In the genomic region with DNA sequence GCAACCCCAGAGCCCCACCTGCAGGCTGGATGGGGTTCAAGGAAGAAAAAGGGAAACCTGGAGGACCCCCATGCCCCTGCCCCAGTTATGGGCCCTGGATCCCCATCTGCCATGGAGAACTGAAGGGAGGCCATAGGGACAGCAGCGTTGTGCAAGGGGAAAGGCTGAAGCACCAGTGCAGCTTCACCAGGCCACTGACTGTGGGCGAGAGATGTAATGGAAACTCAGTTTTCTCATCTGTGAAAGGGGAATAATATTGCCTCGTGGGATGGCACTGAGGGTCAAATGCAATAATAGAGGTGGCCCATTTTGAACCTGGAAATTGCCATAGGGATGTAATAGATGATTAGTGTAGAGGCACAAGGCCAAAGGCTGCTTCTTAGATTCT, we compare ENCODE assay signal across 8 cellular contexts. TPM values are rescaled to one million over a fixed set of nuclear protein-coding genes. Genes with fewer than 3 reads are reported as not detected.
DNase-seq lines count a peak whose midpoint lies in the region; ATAC-seq and TF ChIP-seq lines count a peak whose summit lies in the region.

No MANE protein-coding gene starts in this region.

- peak overlapping the region; percentile 99 for H3K27ac Mint-ChIP-seq in activated T-cell treated with anti-CD3 and anti-CD28 coated beads, Interleukin-2, amount 50 U/mL, for 72 hours
- peak overlapping the region; percentile 100 for H3K27ac Mint-ChIP-seq in T-helper 17 cell

- H3K27ac ChIP-seq in left lung, result peak overlapping the region; percentile 92 to 100
- peak overlapping the region in 1 of 2 donors; percentile 58 for H3K27ac ChIP-seq in thoracic aorta

- H3K4me1 Mint-ChIP-seq in activated T-cell treated with anti-CD3 and anti-CD28 coated beads, Interleukin-2, amount 50 U/mL, for 72 hours (ENCODE audit: low read depth), result peaks cover 57% of the 10 kb centered on the region
- H3K4me1 Mint-ChIP-seq in T-helper 17 cell, result peaks cover 84% of the 10 kb centered on the region

- peaks cover 15 to 87% of the 10 kb centered on the region in 2 donors for H3K4me1 ChIP-seq in left lung
- H3K4me1 ChIP-seq in thoracic aorta (ENCODE audit: control insufficient read depth in 1 of 2, low read depth in 2 of 2), result peaks cover 7 to 19% of the 10 kb centered on the region in 2 donors

- TF ChIP-seq CTCF in left lung (IDR thresholded peaks at IDR 0.05) (no peak), thoracic aorta (IDR thresholded peaks at IDR 0.05) (no peak)

- no peak for DNase-seq in activated T-cell treated with anti-CD3 and anti-CD28 coated beads, Interleukin-2, amount 50 U/mL, for 72 hours
- no peak for DNase-seq in activated T-cell treated with anti-CD3 and anti-CD28 coated beads, Interleukin-2, amount 50 U/mL, for 48 hours
- DNase-seq in T-helper 17 cell, result no peak
- DNase-seq in left lung, result no peak
- no peak for DNase-seq in thoracic aorta (ENCODE audit: low spot score)
- DNase-seq in mesenteric fat pad (ENCODE audit: low spot score), result no peak
- no peak for DNase-seq in glomerular visceral epithelial cell (ENCODE audit: extremely low spot score)
- no peak for DNase-seq in NCI-H1694 (lab: John Stamatoyannopoulos, UW)

- peak; percentile 1 to 6 for ATAC-seq in activated T-cell treated with anti-CD3 and anti-CD28 coated beads, Interleukin-2, amount 50 U/mL, for 72 hours (replicated peaks in 1 of 2)
- no peak for ATAC-seq in T-helper 17 cell
- ATAC-seq in left lung, result peak; percentile 5
- no peak for ATAC-seq in thoracic aorta (ENCODE audit: insufficient number of reproducible peaks, low FRiP score, low read depth)

- H3K27me3 ChIP-seq in left lung (peaks cover 0 to 13% of the 10 kb centered on the region in 2 donors), thoracic aorta (replicated peaks; ENCODE audit: insufficient read depth) (no peaks in the 10 kb centered on the region)

- H3K9me3 ChIP-seq in T-helper 17 cell (ENCODE audit: control insufficient read depth, low read length, poor library complexity, severe bottlenecking), result no peaks in the 10 kb centered on the region
- H3K9me3 ChIP-seq in left lung, result no peaks in the 10 kb centered on the region
- H3K9me3 ChIP-seq in thoracic aorta, result no peaks in the 10 kb centered on the region

- peak overlapping the region; percentile 89 to 93 for H3K4me3 Mint-ChIP-seq in activated T-cell treated with anti-CD3 and anti-CD28 coated beads, Interleukin-2, amount 50 U/mL, for 72 hours
- H3K4me3 Mint-ChIP-seq in T-helper 17 cell, result peak overlapping the region; percentile 100

- peaks cover 30 to 42% of the 10 kb centered on the region in 2 donors for H3K36me3 Mint-ChIP-seq in activated T-cell treated with anti-CD3 and anti-CD28 coated beads, Interleukin-2, amount 50 U/mL, for 72 hours (ENCODE audit: insufficient read depth in 2 of 2)
- H3K36me3 Mint-ChIP-seq in T-helper 17 cell (ENCODE audit: low read depth), result peaks cover 3% of the 10 kb centered on the region

- peak overlapping the region in 1 of 2 donors; percentile 44 for H3K4me3 ChIP-seq in left lung
- H3K4me3 ChIP-seq in thoracic aorta, result peak overlapping the region; percentile 30

- H3K9me3 Mint-ChIP-seq in activated T-cell treated with anti-CD3 and anti-CD28 coated beads, Interleukin-2, amount 50 U/mL, for 72 hours, result no peaks in the 10 kb centered on the region

- no peaks in the 10 kb centered on the region for H3K36me3 ChIP-seq in left lung
- H3K36me3 ChIP-seq in thoracic aorta, result no peaks in the 10 kb centered on the region

- intact Hi-C loops in left lung (cut with DNase I), result no loop called here

- no peaks in the 10 kb centered on the region for H3K27me3 Mint-ChIP-seq in activated T-cell treated with anti-CD3 and anti-CD28 coated beads, Interleukin-2, amount 50 U/mL, for 72 hours (ENCODE audit: low read depth)
- no peaks in the 10 kb centered on the region for H3K27me3 Mint-ChIP-seq in T-helper 17 cell

RNA-seq across cellular contexts. Expression of a gene that starts 9.9 kb away (rescaled TPM):
- total RNA-seq in activated T-cell treated with anti-CD3 and anti-CD28 coated beads, Interleukin-2, amount 50 U/mL, for 72 hours, result 10 to 100 TPM; 42.3 to 55.3 TPM
- total RNA-seq in T-helper 17 cell (10 to 100 TPM; 30.5 to 32.8 TPM), left lung (10 to 100 TPM in 1 of 2 donors, 1 to 10 TPM in 1; 7.9 to 10.2 TPM), thoracic aorta (10 to 100 TPM; 22.6 to 26.3 TPM), mesenteric fat pad (1.3 TPM)

RNA-seq across cellular contexts. Expression of a gene that starts 13.6 kb away (rescaled TPM):
- 100 to 1,000 TPM; 101 to 110 TPM for total RNA-seq in activated T-cell treated with anti-CD3 and anti-CD28 coated beads, Interleukin-2, amount 50 U/mL, for 72 hours
- total RNA-seq in T-helper 17 cell (10 to 100 TPM; 41.3 to 50.6 TPM), left lung (10 to 100 TPM; 68.4 to 69.0 TPM), thoracic aorta (10 to 100 TPM; 30.6 to 37.3 TPM), mesenteric fat pad (61.9 TPM)

RNA-seq across cellular contexts. Expression of a gene that starts 57.7 kb away (rescaled TPM):
- total RNA-seq in activated T-cell treated with anti-CD3 and anti-CD28 coated beads, Interleukin-2, amount 50 U/mL, for 72 hours, result under 1 TPM in 1 of 2 donors, not detected in 1; 0.09 TPM
- total RNA-seq in T-helper 17 cell (under 1 TPM in 1 of 2 donors, not detected in 1; 0.07 TPM), left lung (1 to 10 TPM; 1.0 to 1.5 TPM), thoracic aorta (under 1 TPM in 1 of 2 donors, not detected in 1; 0.14 TPM), mesenteric fat pad (0.35 TPM)

Comparison
In these comparisons a context has a peak if more than half of its experiments do, and no peak if none do; other contexts are left out.
1. ATAC-seq: peak in activated T-cell treated with anti-CD3 and anti-CD28 coated beads, Interleukin-2, amount 50 U/mL, for 72 hours (2 of 2) and left lung (single experiment); none in T-helper 17 cell (single experiment) and thoracic aorta (single experiment).